1 cellular context compared by ENCODE assay signal in genomic region chr7:107322015-107322414, GRCh38.
TF ChIP-seq lines count a peak whose summit lies in the region.

No MANE protein-coding gene starts in this region.

TF ChIP-seq in K562, 482 proteins besides CTCF, POLR2A, EP300 and RAD21 (continued from another document):
- TF ChIP-seq PKNOX1 (IDR thresholded peaks at IDR 0.05) (no peak), KAT8 (IDR thresholded peaks at IDR 0.05; ENCODE audit: low read depth) (no peak), RBM25 (IDR thresholded peaks at IDR 0.05; ENCODE audit: low read depth, low read length, severe bottlenecking) (no peak), WHSC1 (IDR thresholded peaks at IDR 0.05; ENCODE audit: low read length) (no peak), ATF1 (CRISPR knock-in tag; IDR thresholded peaks at IDR 0.05) (no peak), ATF1 (tag; IDR thresholded peaks at IDR 0.05) (no peak), ZC3H11A (IDR thresholded peaks at IDR 0.05; ENCODE audit: low read depth, low read length) (no peak), ARID3A (IDR thresholded peaks at IDR 0.05; ENCODE audit: borderline replicate concordance, low read depth, low read length) (0 out of 2 replicates have a peak, but pooled peaks have one; percentile 22), BCOR (IDR thresholded peaks at IDR 0.05) (no peak), PRMT5 (CRISPR knock-in tag; IDR thresholded peaks at IDR 0.05) (no peak), ZBTB5 (IDR thresholded peaks at IDR 0.05) (no peak), DACH1 (IDR thresholded peaks at IDR 0.05; ENCODE audit: partially characterized antibody) (no peak), MTA1 (IDR thresholded peaks at IDR 0.05; ENCODE audit: borderline replicate concordance) (0 out of 2 replicates have a peak, but pooled peaks have one; percentile 65), UBTF (IDR thresholded peaks at IDR 0.05; ENCODE audit: borderline replicate concordance in 1 of 2, low read depth in 2 of 2, low read length in 2 of 2) (no peak), SNAPC5 (CRISPR knock-in tag; IDR thresholded peaks at IDR 0.05) (no peak), ZNF766 (CRISPR knock-in tag; conservative IDR thresholded peaks at IDR 0.05) (no peak), TGIF2 (CRISPR knock-in tag; IDR thresholded peaks at IDR 0.05) (no peak), GTF2F1 (IDR thresholded peaks at IDR 0.05; ENCODE audit: low read depth, low read length) (no peak), CREB1 (IDR thresholded peaks at IDR 0.05) (peak; percentile 32; the same call in 1 of the 2 replicates), CREB1 (CRISPR knock-in tag; IDR thresholded peaks at IDR 0.05) (no peak), E2F4 (CRISPR knock-in tag; IDR thresholded peaks at IDR 0.05; ENCODE audit: low read depth) (no peak), CHCHD3 (CRISPR knock-in tag; IDR thresholded peaks at IDR 0.05) (no peak), MBD1 (CRISPR knock-in tag; IDR thresholded peaks at IDR 0.05) (no peak), NUFIP1 (IDR thresholded peaks at IDR 0.05; ENCODE audit: partially characterized antibody) (no peak), ZNF717 (CRISPR knock-in tag; IDR thresholded peaks at IDR 0.05) (no peak)
- TF ChIP-seq, protein P1, sequence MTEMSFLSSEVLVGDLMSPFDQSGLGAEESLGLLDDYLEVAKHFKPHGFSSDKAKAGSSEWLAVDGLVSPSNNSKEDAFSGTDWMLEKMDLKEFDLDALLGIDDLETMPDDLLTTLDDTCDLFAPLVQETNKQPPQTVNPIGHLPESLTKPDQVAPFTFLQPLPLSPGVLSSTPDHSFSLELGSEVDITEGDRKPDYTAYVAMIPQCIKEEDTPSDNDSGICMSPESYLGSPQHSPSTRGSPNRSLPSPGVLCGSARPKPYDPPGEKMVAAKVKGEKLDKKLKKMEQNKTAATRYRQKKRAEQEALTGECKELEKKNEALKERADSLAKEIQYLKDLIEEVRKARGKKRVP (CRISPR knock-in tag; IDR thresholded peaks at IDR 0.05) = no peak
- TF ChIP-seq, protein P2, sequence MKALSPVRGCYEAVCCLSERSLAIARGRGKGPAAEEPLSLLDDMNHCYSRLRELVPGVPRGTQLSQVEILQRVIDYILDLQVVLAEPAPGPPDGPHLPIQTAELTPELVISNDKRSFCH (CRISPR knock-in tag; IDR thresholded peaks at IDR 0.05) = no peak
- TF ChIP-seq, protein P2 (tag; IDR thresholded peaks at IDR 0.05) = no peak
- TF ChIP-seq, protein P3, sequence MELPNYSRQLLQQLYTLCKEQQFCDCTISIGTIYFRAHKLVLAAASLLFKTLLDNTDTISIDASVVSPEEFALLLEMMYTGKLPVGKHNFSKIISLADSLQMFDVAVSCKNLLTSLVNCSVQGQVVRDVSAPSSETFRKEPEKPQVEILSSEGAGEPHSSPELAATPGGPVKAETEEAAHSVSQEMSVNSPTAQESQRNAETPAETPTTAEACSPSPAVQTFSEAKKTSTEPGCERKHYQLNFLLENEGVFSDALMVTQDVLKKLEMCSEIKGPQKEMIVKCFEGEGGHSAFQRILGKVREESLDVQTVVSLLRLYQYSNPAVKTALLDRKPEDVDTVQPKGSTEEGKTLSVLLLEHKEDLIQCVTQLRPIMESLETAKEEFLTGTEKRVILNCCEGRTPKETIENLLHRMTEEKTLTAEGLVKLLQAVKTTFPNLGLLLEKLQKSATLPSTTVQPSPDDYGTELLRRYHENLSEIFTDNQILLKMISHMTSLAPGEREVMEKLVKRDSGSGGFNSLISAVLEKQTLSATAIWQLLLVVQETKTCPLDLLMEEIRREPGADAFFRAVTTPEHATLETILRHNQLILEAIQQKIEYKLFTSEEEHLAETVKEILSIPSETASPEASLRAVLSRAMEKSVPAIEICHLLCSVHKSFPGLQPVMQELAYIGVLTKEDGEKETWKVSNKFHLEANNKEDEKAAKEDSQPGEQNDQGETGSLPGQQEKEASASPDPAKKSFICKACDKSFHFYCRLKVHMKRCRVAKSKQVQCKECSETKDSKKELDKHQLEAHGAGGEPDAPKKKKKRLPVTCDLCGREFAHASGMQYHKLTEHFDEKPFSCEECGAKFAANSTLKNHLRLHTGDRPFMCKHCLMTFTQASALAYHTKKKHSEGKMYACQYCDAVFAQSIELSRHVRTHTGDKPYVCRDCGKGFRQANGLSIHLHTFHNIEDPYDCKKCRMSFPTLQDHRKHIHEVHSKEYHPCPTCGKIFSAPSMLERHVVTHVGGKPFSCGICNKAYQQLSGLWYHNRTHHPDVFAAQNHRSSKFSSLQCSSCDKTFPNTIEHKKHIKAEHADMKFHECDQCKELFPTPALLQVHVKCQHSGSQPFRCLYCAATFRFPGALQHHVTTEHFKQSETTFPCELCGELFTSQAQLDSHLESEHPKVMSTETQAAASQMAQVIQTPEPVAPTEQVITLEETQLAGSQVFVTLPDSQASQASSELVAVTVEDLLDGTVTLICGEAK (IDR thresholded peaks at IDR 0.05) = no peak
- TF ChIP-seq, protein P3 (CRISPR knock-in tag; IDR thresholded peaks at IDR 0.05) = no peak
- TF ChIP-seq, protein P4, sequence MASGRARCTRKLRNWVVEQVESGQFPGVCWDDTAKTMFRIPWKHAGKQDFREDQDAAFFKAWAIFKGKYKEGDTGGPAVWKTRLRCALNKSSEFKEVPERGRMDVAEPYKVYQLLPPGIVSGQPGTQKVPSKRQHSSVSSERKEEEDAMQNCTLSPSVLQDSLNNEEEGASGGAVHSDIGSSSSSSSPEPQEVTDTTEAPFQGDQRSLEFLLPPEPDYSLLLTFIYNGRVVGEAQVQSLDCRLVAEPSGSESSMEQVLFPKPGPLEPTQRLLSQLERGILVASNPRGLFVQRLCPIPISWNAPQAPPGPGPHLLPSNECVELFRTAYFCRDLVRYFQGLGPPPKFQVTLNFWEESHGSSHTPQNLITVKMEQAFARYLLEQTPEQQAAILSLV (tag; IDR thresholded peaks at IDR 0.05) = no peak
